Comparison of ENCODE assay signal across 8 cellular contexts in genomic region chr15:80186597-80186996, GRCh38.
"Had no signal": no experiment of that assay in that cellular context is flagged by ENCODE, and none has a peak within 500 bp of the region (broad histone marks: within the 10 kb centered on the region; RNA-seq: fewer than 3 reads in every experiment).

No MANE protein-coding gene starts in this region.

- DNase-seq: GDM1, GF-D8 had no signal

- ATAC-seq: GM12878 had no signal

- H3K4me3 ChIP-seq: GM12878 had no signal

- FAIRE-seq: G401.6, GM12878, GM12891, GM12892, GM18507, GM19239 had no signal
